ENCODE assay signal across 28 cellular contexts in the genomic region with DNA sequence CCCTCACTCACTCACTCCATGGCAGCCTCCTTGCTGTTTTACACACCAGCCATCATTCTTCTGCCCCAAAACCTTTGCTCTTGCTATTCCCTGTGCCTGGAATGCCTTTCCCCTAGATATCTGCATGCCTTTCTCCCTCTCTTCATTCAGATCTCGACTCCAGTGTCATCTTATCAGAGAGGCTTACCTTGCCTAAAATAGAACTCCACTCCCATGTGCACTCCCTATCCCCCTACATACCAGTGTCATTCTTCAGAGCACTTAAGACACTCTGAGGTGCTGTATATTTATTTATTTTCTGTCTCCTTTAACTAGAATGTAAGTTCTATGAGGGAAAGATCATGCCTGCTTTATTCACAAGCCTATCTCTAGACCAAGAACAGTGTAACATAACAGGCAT.
"Had no signal": no experiment of that assay in that cellular context is flagged by ENCODE, and none has a peak within 500 bp of the region (broad histone marks: within the 10 kb centered on the region; RNA-seq: fewer than 3 reads in every experiment).

No MANE protein-coding gene starts in this region.

- DNase-seq: colonic mucosa; effector CD8-positive, alpha-beta T cell; endodermal cell; foreskin keratinocyte; heart right ventricle; hippocampal formation; islet precursor cell; kidney glomerular epithelial cell; left colon; left ventricle myocardium inferior; lower lobe of right lung; naive thymus-derived CD4-positive, alpha-beta T cell; stimulated activated CD4-positive, alpha-beta T cell treated with anti-CD3 and anti-CD28 coated beads, Interleukin-2, amount 100 ng/mL, for 24 hours; stimulated activated CD4-positive, alpha-beta T cell treated with anti-CD3 and anti-CD28 coated beads, Interleukin-4, amount 100 ng/mL, for 24 hours; stimulated activated naive CD4-positive, alpha-beta T cell treated with Interleukin-2 at 50 U/mL for 16 hours; stomach; thyroid gland had no signal

- H3K27ac Mint-ChIP-seq: dendritic cell treated with granulocyte-macrophage colony-stimulating factor and Interleukin-4, amounts not matched to agents 40 ng/mL and 50 ng/mL, for 4 days; endodermal cell; naive thymus-derived CD4-positive, alpha-beta T cell; nephron; neural progenitor cell; progenitor cell of endocrine pancreas; stimulated activated effector memory CD8-positive, alpha-beta T cell treated with anti-CD3 and anti-CD28 coated beads, Interleukin-12 subunit alpha, Interleukin-12 subunit beta, amount 100 ng/mL, for 72 hours had no signal

- H2AFZ ChIP-seq: neural progenitor cell, parathyroid adenoma had no signal

- H3K79me2 ChIP-seq: parathyroid adenoma had no signal

- H3K9me3 ChIP-seq: colonic mucosa, lower lobe of right lung, stomach, thyroid gland, vagina had no signal

- H3K9ac ChIP-seq: neural progenitor cell, parathyroid adenoma had no signal

- H3K36me3 ChIP-seq: colonic mucosa, left ventricle myocardium inferior, lower lobe of right lung, thyroid gland, vagina had no signal

- H3K4me1 Mint-ChIP-seq: endodermal cell; nephron; neural progenitor cell; stimulated activated effector memory CD8-positive, alpha-beta T cell treated with anti-CD3 and anti-CD28 coated beads, Interleukin-12 subunit alpha, Interleukin-12 subunit beta, amount 100 ng/mL, for 72 hours had no signal

- H3K4me3 ChIP-seq: colonic mucosa, gastroesophageal sphincter, heart right ventricle, left ventricle myocardium inferior, lower lobe of right lung, neural progenitor cell, stomach, thyroid gland, vagina had no signal

- H3K4me1 ChIP-seq: colonic mucosa, foreskin keratinocyte, gastroesophageal sphincter, heart right ventricle, left ventricle myocardium inferior, lower lobe of right lung, neural progenitor cell, parathyroid adenoma, stomach, thyroid gland, vagina had no signal

- H3K27me3 Mint-ChIP-seq: dendritic cell treated with granulocyte-macrophage colony-stimulating factor and Interleukin-4, amounts not matched to agents 40 ng/mL and 50 ng/mL, for 4 days; naive thymus-derived CD4-positive, alpha-beta T cell; progenitor cell of endocrine pancreas had no signal

- H3K4me3 Mint-ChIP-seq: dendritic cell treated with granulocyte-macrophage colony-stimulating factor and Interleukin-4, amounts not matched to agents 40 ng/mL and 50 ng/mL, for 4 days; endodermal cell; naive thymus-derived CD4-positive, alpha-beta T cell; nephron; neural progenitor cell; stimulated activated effector memory CD8-positive, alpha-beta T cell treated with anti-CD3 and anti-CD28 coated beads, Interleukin-12 subunit alpha, Interleukin-12 subunit beta, amount 100 ng/mL, for 72 hours had no signal

- H3K27ac ChIP-seq: colonic mucosa, epithelial cell of prostate, foreskin keratinocyte, gastroesophageal sphincter, heart right ventricle, left ventricle myocardium inferior, lower lobe of right lung, neural progenitor cell, parathyroid adenoma, stomach, thyroid gland, vagina had no signal

- ATAC-seq: esophagus mucosa; foreskin keratinocyte; gastroesophageal sphincter; left colon; lower lobe of right lung; naive thymus-derived CD4-positive, alpha-beta T cell; sciatic nerve; stimulated activated effector memory CD8-positive, alpha-beta T cell treated with anti-CD3 and anti-CD28 coated beads, Interleukin-12 subunit alpha, Interleukin-12 subunit beta, amount 100 ng/mL, for 72 hours had no signal

- H3K9me3 Mint-ChIP-seq: dendritic cell treated with granulocyte-macrophage colony-stimulating factor and Interleukin-4, amounts not matched to agents 40 ng/mL and 50 ng/mL, for 4 days; endodermal cell; neural progenitor cell had no signal

- H3K27me3 ChIP-seq: colonic mucosa, foreskin keratinocyte, gastroesophageal sphincter, heart right ventricle, neural progenitor cell, stomach, thyroid gland, vagina had no signal

- H3K4me2 ChIP-seq: neural progenitor cell had no signal
